ENCODE assay signal across 9 cellular contexts in genomic region chr14:35331605-35332516, GRCh38. TPM values are rescaled to one million over a fixed set of nuclear protein-coding genes. Genes with fewer than 3 reads are reported as not detected.
DNase-seq lines count a peak whose midpoint lies in the region; ATAC-seq and TF ChIP-seq lines count a peak whose summit lies in the region.
"Had no signal": no experiment of that assay in that cellular context is flagged by ENCODE, and none has a peak within 500 bp of the region (broad histone marks: within the 10 kb centered on the region; RNA-seq: fewer than 3 reads in every experiment).

No MANE protein-coding gene starts in this region.

- no peaks in the 10 kb centered on the region for H3K27me3 Mint-ChIP-seq in activated naive CD8-positive, alpha-beta T cell treated with anti-CD3 and anti-CD28 coated beads, Interleukin-2, amount 10 ng/mL, durations not matched to agents 7 days and 5 days

- POLR2A ChIA-PET in activated naive CD8-positive, alpha-beta T cell treated with anti-CD3 and anti-CD28 coated beads, Interleukin-2, amount 10 ng/mL, durations not matched to agents 7 days and 5 days (lab: Charles Lee): interaction anchor here (0.7 to 2.9 kb wide), 6 partner anchors 10 to 72 kb away, joined by 3 to 71 read pairs (median 4); partner anchors contain the start of gene NFKBIA

- DNase-seq in SIG-M5 treated with dmso at 0.1 percent for 504 hours (lab: John Stamatoyannopoulos, UW; ENCODE audit: unreplicated experiment) (peak; percentile 74), SIG-M5 (lab: John Stamatoyannopoulos, UW) (no peak), lower lobe of right lung (peak; percentile 81), T1000 (lab: John Stamatoyannopoulos, UW) (no peak)
- no peak for DNase-seq in activated naive CD8-positive, alpha-beta T cell treated with anti-CD3 and anti-CD28 coated beads, Interleukin-2, amount 10 ng/mL, durations not matched to agents 7 days and 5 days

- no peaks in the 10 kb centered on the region for H3K9me3 ChIP-seq in lower lobe of right lung

- H3K4me3 Mint-ChIP-seq in activated naive CD8-positive, alpha-beta T cell treated with anti-CD3 and anti-CD28 coated beads, Interleukin-2, amount 10 ng/mL, durations not matched to agents 7 days and 5 days: no peak overlapping the region

- H3K36me3 ChIP-seq in lower lobe of right lung: no peaks in the 10 kb centered on the region

- no peaks in the 10 kb centered on the region for H3K36me3 Mint-ChIP-seq in activated naive CD8-positive, alpha-beta T cell treated with anti-CD3 and anti-CD28 coated beads, Interleukin-2, amount 10 ng/mL, durations not matched to agents 7 days and 5 days

- H3K27ac ChIP-seq in lower lobe of right lung: peak overlapping the region; percentile 92

- H3K4me1 ChIP-seq in lower lobe of right lung: peaks cover 56% of the 10 kb centered on the region

- peak overlapping the region; percentile 87 for H3K27ac Mint-ChIP-seq in activated naive CD8-positive, alpha-beta T cell treated with anti-CD3 and anti-CD28 coated beads, Interleukin-2, amount 10 ng/mL, durations not matched to agents 7 days and 5 days

- TF ChIP-seq CTCF in lower lobe of right lung (IDR thresholded peaks at IDR 0.05): no peak

- no peaks in the 10 kb centered on the region for H3K27me3 ChIP-seq in lower lobe of right lung (ENCODE audit: low read depth)

- no peaks in the 10 kb centered on the region for H3K9me3 Mint-ChIP-seq in activated naive CD8-positive, alpha-beta T cell treated with anti-CD3 and anti-CD28 coated beads, Interleukin-2, amount 10 ng/mL, durations not matched to agents 7 days and 5 days

- peaks cover 29% of the 10 kb centered on the region for H3K4me1 Mint-ChIP-seq in activated naive CD8-positive, alpha-beta T cell treated with anti-CD3 and anti-CD28 coated beads, Interleukin-2, amount 10 ng/mL, durations not matched to agents 7 days and 5 days

- intact Hi-C loops in lower lobe of right lung (cut with DNase I): no loop called here

- H3K4me3 ChIP-seq in lower lobe of right lung: no peak overlapping the region

- ATAC-seq in HG03439 (IDR thresholded peaks at IDR 0.05; ENCODE audit: unreplicated experiment): peak; percentile 60
- ATAC-seq in activated naive CD8-positive, alpha-beta T cell treated with anti-CD3 and anti-CD28 coated beads, Interleukin-2, amount 10 ng/mL, durations not matched to agents 7 days and 5 days (ENCODE audit: low read depth): no peak
- peak; percentile 61 to 66 for ATAC-seq in lower lobe of right lung
- ATAC-seq in HG03135 (IDR thresholded peaks at IDR 0.05; ENCODE audit: unreplicated experiment): no peak
- no peak for ATAC-seq in GM21717 (IDR thresholded peaks at IDR 0.05; ENCODE audit: unreplicated experiment)
- ATAC-seq: right cardiac atrium had no signal

RNA-seq across cellular contexts. Expression of gene PSMA6, which starts 39.7 kb away (rescaled TPM):
- total RNA-seq in activated naive CD8-positive, alpha-beta T cell treated with anti-CD3 and anti-CD28 coated beads, Interleukin-2, amount 10 ng/mL, durations not matched to agents 7 days and 5 days: 100 to 1,000 TPM; 213 to 221 TPM
- total RNA-seq in lower lobe of right lung: 159 TPM

Comparison
In these comparisons a context has a peak if more than half of its experiments do, and no peak if none do; other contexts are left out.
1. DNase-seq: peak in SIG-M5 treated with dmso at 0.1 percent for 504 hours (single experiment) and lower lobe of right lung (single experiment); none in SIG-M5 (single experiment), activated naive CD8-positive, alpha-beta T cell treated with anti-CD3 and anti-CD28 coated beads, Interleukin-2, amount 10 ng/mL, durations not matched to agents 7 days and 5 days (single experiment) and T1000 (single experiment).
2. ATAC-seq: peak in HG03439 (single experiment) and lower lobe of right lung (2 of 2); none in activated naive CD8-positive, alpha-beta T cell treated with anti-CD3 and anti-CD28 coated beads, Interleukin-2, amount 10 ng/mL, durations not matched to agents 7 days and 5 days (single experiment), HG03135 (single experiment) and GM21717 (single experiment).